ENCODE assay signal across 16 cellular contexts in the genomic region with DNA sequence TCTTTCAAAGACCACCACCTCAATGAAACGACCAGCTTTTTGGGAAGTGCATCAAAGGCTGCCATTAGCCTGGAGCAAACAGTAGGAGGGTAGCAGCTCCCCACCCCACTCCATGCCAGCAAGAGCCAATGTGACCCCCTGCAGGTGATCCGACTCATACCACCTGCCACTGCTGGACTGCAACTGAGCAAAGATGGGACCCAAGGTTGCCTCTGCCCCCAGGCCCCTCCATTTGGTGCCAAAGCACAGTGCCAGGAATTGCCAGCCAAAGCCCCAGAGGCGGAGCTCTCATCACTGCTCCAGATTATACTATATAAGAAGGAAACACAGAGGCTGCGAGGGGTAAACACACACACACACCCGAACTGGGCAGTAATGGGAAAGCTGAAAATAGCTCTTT. TPM values are rescaled to one million over a fixed set of nuclear protein-coding genes. Genes with fewer than 3 reads are reported as not detected.
A peak's percentile ranks its signal among the peaks of the same experiment; 100 is the strongest.
DNase-seq lines count a peak whose midpoint lies in the region; ATAC-seq and TF ChIP-seq lines count a peak whose summit lies in the region.
"Had no signal": no experiment of that assay in that cellular context is flagged by ENCODE, and none has a peak within 500 bp of the region (broad histone marks: within the 10 kb centered on the region; RNA-seq: fewer than 3 reads in every experiment).

No MANE protein-coding gene starts in this region.

- no peak for ATAC-seq in GM19351 (IDR thresholded peaks at IDR 0.05; ENCODE audit: unreplicated experiment)

- no peaks in the 10 kb centered on the region for H3K9me3 Mint-ChIP-seq in T-helper 2 cell treated with Interferon-gamma antibody and Interleukin-4, amounts not matched to agents 5 μg/mL and 100 μg/mL, for 36 hours
- H3K9me3 Mint-ChIP-seq in brain (peaks cover 0 to 7% (median 0%) of the 10 kb centered on the region in 5 experiments), mesothelial cell of epicardium (no peaks in the 10 kb centered on the region)

- TF ChIP-seq POLR2A in stomach (IDR thresholded peaks at IDR 0.05): no peak

- TF ChIP-seq CTCF in brain (conservative IDR thresholded peaks at IDR 0.05) (no peak), stomach (IDR thresholded peaks at IDR 0.05) (no peak), mesothelial cell of epicardium (IDR thresholded peaks at IDR 0.05; ENCODE audit: unreplicated experiment) (no peak)

- no peaks in the 10 kb centered on the region for H3K36me3 ChIP-seq in stomach
- H3K36me3 ChIP-seq: ovary, tibial nerve had no signal

- peak overlapping the region; percentile 54 for H3K4me3 Mint-ChIP-seq in T-helper 2 cell treated with Interferon-gamma antibody and Interleukin-4, amounts not matched to agents 5 μg/mL and 100 μg/mL, for 36 hours
- no peak overlapping the region for H3K4me3 Mint-ChIP-seq in brain
- no peak overlapping the region for H3K4me3 Mint-ChIP-seq in mesothelial cell of epicardium

- H3K4me3 ChIP-seq in Jurkat, Clone E6-1 (ENCODE audit: low read length): peak overlapping the region; percentile 18; the same call in 1 of the 2 replicates
- no peak overlapping the region for H3K4me3 ChIP-seq in stomach
- H3K4me3 ChIP-seq: ovary, smooth muscle cell, tibial nerve had no signal

- DNase-seq in T-helper 2 cell treated with Interferon-gamma antibody and Interleukin-4, amounts not matched to agents 5 μg/mL and 100 μg/mL, for 36 hours (ENCODE audit: low spot score): no peak
- DNase-seq in T-helper 2 cell: no peak
- DNase-seq in Jurkat, Clone E6-1 (ENCODE audit: low read depth, low spot score): no peak
- DNase-seq in stomach: no peak
- no peak for DNase-seq in NCI-H1417 (lab: John Stamatoyannopoulos, UW)
- no peak for DNase-seq in mesothelial cell of epicardium (ENCODE audit: low spot score in 2 of 2, unreplicated experiment in 2 of 2)
- DNase-seq: activated naive CD4-positive, alpha-beta T cell treated with Interleukin-2 at 50 U/mL for 16 hours; Karpas-422; NCI-H1417 treated with DMSO at 0.1 percent for 48 hours; NCI-H2171 had no signal

- peaks cover 17 to 51% (median 38%) of the 10 kb centered on the region in 4 donors for H3K4me1 ChIP-seq in stomach

- H3K27me3 ChIP-seq in stomach: peaks cover 0 to under 1% (median 0%) of the 10 kb centered on the region in 3 donors
- H3K27me3 ChIP-seq: ovary had no signal

- H3K9me3 ChIP-seq in stomach: no peaks in the 10 kb centered on the region
- H3K9me3 ChIP-seq: ovary, tibial nerve had no signal

- H3K4me1 Mint-ChIP-seq in T-helper 2 cell treated with Interferon-gamma antibody and Interleukin-4, amounts not matched to agents 5 μg/mL and 100 μg/mL, for 36 hours (ENCODE audit: low read depth): peaks cover 9% of the 10 kb centered on the region
- peaks cover 33% of the 10 kb centered on the region for H3K4me1 Mint-ChIP-seq in brain
- peaks cover 15% of the 10 kb centered on the region for H3K4me1 Mint-ChIP-seq in mesothelial cell of epicardium

- H3K36me3 Mint-ChIP-seq in T-helper 2 cell treated with Interferon-gamma antibody and Interleukin-4, amounts not matched to agents 5 μg/mL and 100 μg/mL, for 36 hours (ENCODE audit: low read depth): no peaks in the 10 kb centered on the region
- H3K36me3 Mint-ChIP-seq in brain: no peaks in the 10 kb centered on the region
- no peaks in the 10 kb centered on the region for H3K36me3 Mint-ChIP-seq in mesothelial cell of epicardium
- H3K36me3 Mint-ChIP-seq: CD14-positive monocyte had no signal

- no peak for TF ChIP-seq EP300 in stomach (IDR thresholded peaks at IDR 0.05)

- WGBS in stomach, 5 donors: 36 to 51% (median 49%) methylated on average over 5 of the region's 5 CpGs

- intact Hi-C loops in stomach (cut with DNase I; ENCODE audit: low total_unique reads): no loop called here

- H3K27me3 Mint-ChIP-seq in T-helper 2 cell treated with Interferon-gamma antibody and Interleukin-4, amounts not matched to agents 5 μg/mL and 100 μg/mL, for 36 hours (ENCODE audit: low read depth): peaks cover under 1% of the 10 kb centered on the region
- H3K27me3 Mint-ChIP-seq in brain: peaks cover 9% of the 10 kb centered on the region
- H3K27me3 Mint-ChIP-seq in mesothelial cell of epicardium (ENCODE audit: low read depth): peaks cover 21% of the 10 kb centered on the region

- peak overlapping the region; percentile 45 for H3K27ac Mint-ChIP-seq in T-helper 2 cell treated with Interferon-gamma antibody and Interleukin-4, amounts not matched to agents 5 μg/mL and 100 μg/mL, for 36 hours
- peak overlapping the region in 3 of 5 experiments; percentile 35 to 60 (median 42) for H3K27ac Mint-ChIP-seq in brain
- H3K27ac Mint-ChIP-seq in mesothelial cell of epicardium: no peak overlapping the region
- H3K27ac Mint-ChIP-seq: CD14-positive monocyte had no signal

- peak overlapping the region in 3 of 5 donors; percentile 65 to 88 (median 69) for H3K27ac ChIP-seq in stomach
- H3K27ac ChIP-seq: tibial nerve had no signal

RNA-seq across cellular contexts. Expression of a gene that starts 8.3 kb away (rescaled TPM):
- polyA plus RNA-seq in Jurkat, Clone E6-1 (2012; ENCODE audit: insufficient read depth, insufficient read length): 1.3 TPM
- polyA plus RNA-seq in brain (ENCODE audit: insufficient read depth, low read depth, low replicate concordance): 6.5 TPM
- total RNA-seq in stomach: 10 to 100 TPM in 3 of 5 donors, 1 to 10 TPM in 2; 4.3 to 19.3 (median 13.4) TPM
- polyA plus RNA-seq in stomach: 1 to 10 TPM; 1.1 to 4.9 (median 2.4) TPM
- 1.9 to 2.4 TPM (median 2.3 TPM) in 3 replicates for total RNA-seq in mesothelial cell of epicardium
- polyA plus RNA-seq: CD14-positive monocyte had no signal
